ENCODE assay signal across 9 cellular contexts in genomic region chr3:172201990-172202318, GRCh38.
DNase-seq lines count a peak whose midpoint lies in the region; ATAC-seq, FAIRE-seq and TF ChIP-seq lines count a peak whose summit lies in the region.
"Had no signal": no experiment of that assay in that cellular context is flagged by ENCODE, and none has a peak within 500 bp of the region (broad histone marks: within the 10 kb centered on the region; RNA-seq: fewer than 3 reads in every experiment).

No MANE protein-coding gene starts in this region.

- H3K9me3 Mint-ChIP-seq in astrocyte (ENCODE audit: unreplicated experiment), result peaks cover 2% of the 10 kb centered on the region

- H3K27me3 ChIP-seq in astrocyte (ENCODE audit: insufficient read depth, low read length) (no peaks in the 10 kb centered on the region), right cardiac atrium (ENCODE audit: control insufficient read depth, insufficient read depth) (no peaks in the 10 kb centered on the region), spleen (replicated peaks in 1 of 7) (no peaks in the 10 kb centered on the region)

- peak overlapping the region; percentile 96 for H3K27ac Mint-ChIP-seq in astrocyte (ENCODE audit: unreplicated experiment)
- H3K27ac Mint-ChIP-seq: memory B cell had no signal

- H3K27ac ChIP-seq in astrocyte (ENCODE audit: low read depth, low read length) (peak overlapping the region; percentile 96), right cardiac atrium (ENCODE audit: low read length) (no peak overlapping the region), spleen (peak overlapping the region in 7 of 8 donors; percentile 18 to 71 (median 63))

- no peak for FAIRE-seq in astrocyte (lab: Jason Lieb, UNC)

- H3K9me3 ChIP-seq in astrocyte (ENCODE audit: insufficient read depth, low read depth, low read length), result no peaks in the 10 kb centered on the region
- H3K9me3 ChIP-seq in right cardiac atrium (ENCODE audit: control insufficient read depth, low read length), result no peaks in the 10 kb centered on the region
- peaks cover 0 to 19% (median 7%) of the 10 kb centered on the region in 8 donors for H3K9me3 ChIP-seq in spleen

- H3K9ac ChIP-seq in astrocyte (ENCODE audit: low read length), result peak overlapping the region; percentile 78

- H4K20me1 ChIP-seq in astrocyte (ENCODE audit: insufficient read depth, low read length), result peaks cover 7% of the 10 kb centered on the region

- TF ChIP-seq CTCF in astrocyte (IDR thresholded peaks at IDR 0.05; ENCODE audit: insufficient read depth, low read depth, low read length), result no peak
- no peak for TF ChIP-seq CTCF in spleen (IDR thresholded peaks at IDR 0.05 in 8 of 11, conservative IDR thresholded peaks at IDR 0.05 in 3 of 11)

- peak; percentile 94 for DNase-seq in HCEC 1CT
- peak; percentile 89 for DNase-seq in astrocyte (ENCODE audit: low read depth)
- DNase-seq in right cardiac atrium, result no peak
- no peak for DNase-seq in spleen
- DNase-seq in NCI-H2107 treated with DMSO at 0.1 percent for 48 hours (lab: John Stamatoyannopoulos, UW; ENCODE audit: unreplicated experiment), result no peak
- DNase-seq in GF-D8 (lab: John Stamatoyannopoulos, UW), result no peak
- no peak for DNase-seq in head of caudate nucleus

- 24% methylated on average over 3 of the region's 3 CpGs for WGBS in right cardiac atrium
- 39 to 77% (median 50%) methylated on average over 3 of the region's 3 CpGs for WGBS in spleen, 5 donors

- H3K27me3 Mint-ChIP-seq in astrocyte (ENCODE audit: low read depth, unreplicated experiment), result no peaks in the 10 kb centered on the region
- H3K27me3 Mint-ChIP-seq: memory B cell had no signal

- no peak overlapping the region for H2AFZ ChIP-seq in astrocyte (ENCODE audit: low read depth, low read length)

- H3K4me3 Mint-ChIP-seq in astrocyte (ENCODE audit: unreplicated experiment), result no peak overlapping the region
- H3K4me3 Mint-ChIP-seq: memory B cell had no signal

- H3K79me2 ChIP-seq in astrocyte (ENCODE audit: insufficient read depth, low read length), result peaks cover 84% of the 10 kb centered on the region

- peaks cover 71% of the 10 kb centered on the region for H3K4me1 Mint-ChIP-seq in astrocyte (ENCODE audit: low read depth, unreplicated experiment)
- H3K4me1 Mint-ChIP-seq: memory B cell had no signal

- ATAC-seq in right cardiac atrium (peak; percentile 37 to 39), GM21390 (IDR thresholded peaks at IDR 0.05; ENCODE audit: unreplicated experiment) (no peak)

- intact Hi-C loops in right cardiac atrium (cut with DNase I) (loop anchor here in 2 of 4 donors (10.0 kb wide), 2 partner anchors 53 to 157 kb away; no protein-coding TSS in a partner anchor), spleen (cut with DNase I; ENCODE audit: low total_unique reads) (no loop called here), head of caudate nucleus (cut with DNase I) (no loop called here)

- H3K36me3 ChIP-seq in astrocyte (ENCODE audit: insufficient read depth, low read length) (no peaks in the 10 kb centered on the region), spleen (peaks cover 0 to 6% (median 0%) of the 10 kb centered on the region in 6 donors)

- H3K4me2 ChIP-seq in astrocyte (ENCODE audit: low read length), result peak overlapping the region; percentile 73

- H3K4me1 ChIP-seq in astrocyte (ENCODE audit: insufficient read depth, low read length) (peaks cover 58% of the 10 kb centered on the region), right cardiac atrium (ENCODE audit: control insufficient read depth, insufficient read depth, low read length) (peaks cover 4% of the 10 kb centered on the region), spleen (peaks cover 0 to 38% (median 29%) of the 10 kb centered on the region in 6 donors)

- H3K36me3 Mint-ChIP-seq in astrocyte (ENCODE audit: low read depth, unreplicated experiment), result peaks cover 9% of the 10 kb centered on the region

- no peak for TF ChIP-seq POLR2A in spleen (IDR thresholded peaks at IDR 0.05)

- H3K4me3 ChIP-seq in astrocyte (ENCODE audit: insufficient read depth, low read depth, low read length), result no peak overlapping the region
- H3K4me3 ChIP-seq in right cardiac atrium (ENCODE audit: low read length), result no peak overlapping the region
- no peak overlapping the region for H3K4me3 ChIP-seq in spleen

Comparison
In these comparisons a context has a peak if more than half of its experiments do, and no peak if none do; other contexts are left out.
1. DNase-seq: peak in HCEC 1CT (single experiment) and astrocyte (single experiment); none in right cardiac atrium (0 of 3), spleen (single experiment), NCI-H2107 treated with DMSO at 0.1 percent for 48 hours (single experiment), GF-D8 (single experiment) and head of caudate nucleus (0 of 42).